10 cellular contexts compared by ENCODE assay signal in the genomic region with DNA sequence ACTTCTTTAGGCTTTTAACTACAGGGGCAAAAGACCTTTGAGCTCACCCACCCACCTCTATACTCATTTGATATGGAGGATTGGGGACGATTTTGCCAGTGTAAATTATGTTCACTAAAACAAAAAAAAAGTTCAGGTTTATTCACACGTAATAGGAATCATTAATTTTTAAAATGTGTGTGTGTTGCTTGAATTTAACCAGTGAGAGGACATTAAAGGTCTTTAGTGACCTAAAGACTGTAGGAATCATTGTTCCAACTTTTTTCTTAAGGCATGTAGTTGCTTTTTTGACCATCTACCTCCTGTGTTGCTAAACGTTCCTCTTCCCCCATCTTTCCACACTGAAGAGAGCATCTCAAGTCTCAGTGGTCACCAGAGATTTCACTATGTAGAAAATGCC. TPM values are rescaled to one million over a fixed set of nuclear protein-coding genes. Genes with fewer than 3 reads are reported as not detected.
DNase-seq lines count a peak whose midpoint lies in the region; ATAC-seq and TF ChIP-seq lines count a peak whose summit lies in the region.
"Had no signal": no experiment of that assay in that cellular context is flagged by ENCODE, and none has a peak within 500 bp of the region (broad histone marks: within the 10 kb centered on the region; RNA-seq: fewer than 3 reads in every experiment).

No MANE protein-coding gene starts in this region.

- peak overlapping the region; percentile 68 for H3K27ac Mint-ChIP-seq in Calu3 (ENCODE audit: unreplicated experiment)
- peak overlapping the region; percentile 22 for H3K27ac Mint-ChIP-seq in neural crest cell (ENCODE audit: unreplicated experiment)
- no peak overlapping the region for H3K27ac Mint-ChIP-seq in CD14-positive monocyte

- no peaks in the 10 kb centered on the region for H4K20me1 ChIP-seq in OCI-LY1 (ENCODE audit: insufficient read depth, low read length)

- peak overlapping the region; percentile 68 for H3K4me3 ChIP-seq in OCI-LY1 (ENCODE audit: low read depth, low read length, poor library complexity, severe bottlenecking)
- H3K4me3 ChIP-seq in effector memory CD4-positive, alpha-beta T cell (ENCODE audit: insufficient read depth, low read depth, low read length, poor library complexity, severe bottlenecking): no peak overlapping the region

- H3K4me1 Mint-ChIP-seq in Calu3 (ENCODE audit: low read depth, unreplicated experiment) (peaks cover 32% of the 10 kb centered on the region), neural crest cell (peaks cover 29% of the 10 kb centered on the region), CD14-positive monocyte (peaks cover 22% of the 10 kb centered on the region)

- H3K36me3 ChIP-seq in OCI-LY1 (ENCODE audit: insufficient read depth, low read length): peaks cover 48% of the 10 kb centered on the region
- H3K36me3 ChIP-seq in effector memory CD4-positive, alpha-beta T cell (ENCODE audit: control insufficient read depth, insufficient read depth, low read length): peaks cover 35% of the 10 kb centered on the region

- H3K27me3 Mint-ChIP-seq in Calu3 (ENCODE audit: unreplicated experiment): no peaks in the 10 kb centered on the region
- H3K27me3 Mint-ChIP-seq in neural crest cell (ENCODE audit: low read depth): no peaks in the 10 kb centered on the region
- H3K27me3 Mint-ChIP-seq in CD14-positive monocyte (ENCODE audit: low read depth in 3 of 3): no peaks in the 10 kb centered on the region

- H3K36me3 Mint-ChIP-seq in Calu3 (ENCODE audit: insufficient read depth, unreplicated experiment) (peaks cover 56% of the 10 kb centered on the region), neural crest cell (ENCODE audit: low read depth) (peaks cover 5% of the 10 kb centered on the region), CD14-positive monocyte (peaks cover 38 to 40% of the 10 kb centered on the region in 2 donors)

- no peak overlapping the region for H3K27ac ChIP-seq in OCI-LY1 (ENCODE audit: low read depth, low read length, poor library complexity, severe bottlenecking)
- peak overlapping the region; percentile 81 for H3K27ac ChIP-seq in effector memory CD4-positive, alpha-beta T cell (ENCODE audit: insufficient read depth, low read length, poor library complexity, severe bottlenecking)

- no peak for TF ChIP-seq CTCF in Calu3 (IDR thresholded peaks at IDR 0.05; ENCODE audit: unreplicated experiment)
- no peak for TF ChIP-seq CTCF in OCI-LY1 (IDR thresholded peaks at IDR 0.05; ENCODE audit: low read length)
- no peak for TF ChIP-seq CTCF in neural crest cell (conservative IDR thresholded peaks at IDR 0.05)
- no peak for TF ChIP-seq CTCF in CD14-positive monocyte (IDR thresholded peaks at IDR 0.05)

- peaks cover 29% of the 10 kb centered on the region for H3K79me2 ChIP-seq in OCI-LY1 (ENCODE audit: insufficient read depth, low read length)

- BruUV-seq in Calu3 (replicated peaks; lab: Mats Ljungman, UMichigan): no TSS peak

- H2AFZ ChIP-seq in OCI-LY1 (ENCODE audit: low read length): no peak overlapping the region

- CTCF ChIA-PET in Calu3 (lab: Charles Lee): interaction anchor here (1.8 kb wide), 1 partner anchor 76 kb away, joined by 6 read pairs; no protein-coding TSS in a partner anchor

- H3K9me3 Mint-ChIP-seq in Calu3 (ENCODE audit: low read depth, unreplicated experiment) (no peaks in the 10 kb centered on the region), neural crest cell (no peaks in the 10 kb centered on the region), CD14-positive monocyte (peaks cover 0 to 2% (median 0%) of the 10 kb centered on the region in 7 donors)

- H3K9me3 ChIP-seq in OCI-LY1 (ENCODE audit: low read length): no peaks in the 10 kb centered on the region
- no peaks in the 10 kb centered on the region for H3K9me3 ChIP-seq in effector memory CD4-positive, alpha-beta T cell (ENCODE audit: control insufficient read depth, low read length)

- ATAC-seq in GM18858 (IDR thresholded peaks at IDR 0.05; ENCODE audit: unreplicated experiment): no peak

- H3K4me3 Mint-ChIP-seq in Calu3 (ENCODE audit: low read depth, unreplicated experiment) (peak overlapping the region; percentile 94), neural crest cell (peak overlapping the region; percentile 79), CD14-positive monocyte (no peak overlapping the region)

- H3K9ac ChIP-seq in OCI-LY1 (ENCODE audit: low read length): peak overlapping the region; percentile 71

- H3K4me1 ChIP-seq in OCI-LY1 (ENCODE audit: insufficient read depth, low read length, severe bottlenecking): peaks cover 28% of the 10 kb centered on the region
- peaks cover 19% of the 10 kb centered on the region for H3K4me1 ChIP-seq in effector memory CD4-positive, alpha-beta T cell (ENCODE audit: control insufficient read depth, insufficient read depth, low read length, poor library complexity, severe bottlenecking)

- no peak for DNase-seq in Calu3
- DNase-seq in effector memory CD4-positive, alpha-beta T cell: no peak
- no peak for DNase-seq in neural crest cell (ENCODE audit: low read depth, low spot score)
- DNase-seq in NCI-H1417 treated with DMSO at 0.1 percent for 48 hours (lab: John Stamatoyannopoulos, UW): no peak
- DNase-seq in superior temporal gyrus (ENCODE audit: extremely low spot score): no peak
- no peak for DNase-seq in CD14-positive monocyte (ENCODE audit: low spot score)
- DNase-seq: effector CD8-positive, alpha-beta T cell had no signal

- H3K9me2 ChIP-seq in OCI-LY1 (ENCODE audit: low read depth, low read length): no peaks in the 10 kb centered on the region

- intact Hi-C loops in Calu3 (cut with micrococcal nuclease; ENCODE audit: unreplicated experiment) (no loop called here), CD14-positive monocyte (cut with micrococcal nuclease) (loop anchor here in 1 of 2 donors (10.0 kb wide), 1 partner anchor 84 kb away; no protein-coding TSS in a partner anchor)

- no peaks in the 10 kb centered on the region for H3K27me3 ChIP-seq in OCI-LY1 (ENCODE audit: insufficient read depth, low read length)
- H3K27me3 ChIP-seq in effector memory CD4-positive, alpha-beta T cell (replicated peaks; ENCODE audit: control insufficient read depth, insufficient read depth, low read length, poor library complexity, severe bottlenecking): no peaks in the 10 kb centered on the region

- no peaks in the 10 kb centered on the region for H3F3A ChIP-seq in OCI-LY1 (ENCODE audit: insufficient read depth, low read length)

- H3K4me2 ChIP-seq in OCI-LY1 (ENCODE audit: low read length): peak overlapping the region; percentile 86

RNA-seq across cellular contexts. Expression of gene SSBP1, which starts 1.1 kb away (rescaled TPM):
- 162 and 164 TPM in 2 replicates for total RNA-seq in Calu3 (2022)
- 159 and 163 TPM in 2 replicates for total RNA-seq in neural crest cell
- 100 to 1,000 TPM; 184 to 197 TPM for polyA plus RNA-seq in CD14-positive monocyte

RNA-seq across cellular contexts. Expression of gene TAS2R3, which starts 24.6 kb away (rescaled TPM):
- 2.8 and 3.8 TPM in 2 replicates for total RNA-seq in Calu3 (2022)
- 1.8 and 2.2 TPM in 2 replicates for total RNA-seq in neural crest cell
- not detected for polyA plus RNA-seq in CD14-positive monocyte

RNA-seq across cellular contexts. Expression of gene WEE2, which starts 31.1 kb away (rescaled TPM):
- total RNA-seq in Calu3 (2022): not detected in 2 replicates
- total RNA-seq in neural crest cell: not detected in 2 replicates
- not detected for polyA plus RNA-seq in CD14-positive monocyte
- total RNA-seq: SK-MEL-5 had no signal

RNA-seq across cellular contexts. Expression of gene TAS2R4, which starts 37.2 kb away (rescaled TPM):
- total RNA-seq in Calu3 (2022): 2.4 and 3.0 TPM in 2 replicates
- 1.1 and 1.6 TPM in 2 replicates for total RNA-seq in neural crest cell
- not detected for polyA plus RNA-seq in CD14-positive monocyte

RNA-seq across cellular contexts. Expression of gene DENND11, which starts 37.3 kb away (rescaled TPM):
- total RNA-seq in Calu3 (2022) (24.5 and 26.5 TPM in 2 replicates), neural crest cell (30.7 and 33.7 TPM in 2 replicates)
- polyA plus RNA-seq in CD14-positive monocyte: 1 to 10 TPM; 1.4 to 1.9 TPM

Comparison
In these comparisons a context has a peak if more than half of its experiments do, and no peak if none do; other contexts are left out.
1. H3K27ac Mint-ChIP-seq: peak in Calu3 (single experiment) and neural crest cell (single experiment); none in CD14-positive monocyte (0 of 7).
2. H3K4me3 Mint-ChIP-seq: peak in Calu3 (single experiment) and neural crest cell (single experiment); none in CD14-positive monocyte (0 of 2).